ENCODE assay signal across 29 cellular contexts in genomic region chr2:209411296-209411695, GRCh38. TPM values are rescaled to one million over a fixed set of nuclear protein-coding genes. Genes with fewer than 3 reads are reported as not detected.
DNase-seq lines count a peak whose midpoint lies in the region; ATAC-seq, FAIRE-seq and TF ChIP-seq lines count a peak whose summit lies in the region.
"Had no signal": no experiment of that assay in that cellular context is flagged by ENCODE, and none has a peak within 500 bp of the region (broad histone marks: within the 10 kb centered on the region; RNA-seq: fewer than 3 reads in every experiment).

No MANE protein-coding gene starts in this region.

- H3K27ac ChIP-seq in endothelial cell of umbilical vein (ENCODE audit: insufficient read depth, low read depth, low read length), result no peak overlapping the region
- H3K27ac ChIP-seq in foreskin keratinocyte, result no peak overlapping the region
- H3K27ac ChIP-seq: 22Rv1, BLaER1 had no signal

- no peak for TF ChIP-seq POLR2A in endothelial cell of umbilical vein (IDR thresholded peaks at IDR 0.05; ENCODE audit: low read depth, low read length)

- no peak overlapping the region for H3K4me2 ChIP-seq in endothelial cell of umbilical vein (ENCODE audit: insufficient read depth, low read length)
- H3K4me2 ChIP-seq: BLaER1 had no signal

- ATAC-seq in foreskin keratinocyte, result peak; percentile 74
- ATAC-seq in GM19035 (IDR thresholded peaks at IDR 0.05; ENCODE audit: unreplicated experiment), result no peak
- ATAC-seq in mucosa of descending colon, result no peak
- ATAC-seq in GM19452 (IDR thresholded peaks at IDR 0.05; ENCODE audit: unreplicated experiment), result no peak
- ATAC-seq: GM12878 had no signal

- H3K36me3 ChIP-seq in bronchial epithelial cell (ENCODE audit: control insufficient read depth, insufficient read depth, low read length) (no peaks in the 10 kb centered on the region), endothelial cell of umbilical vein (ENCODE audit: control insufficient read depth in 2 of 2, extremely low read depth in 1 of 2, insufficient read depth in 2 of 2, low read length in 2 of 2) (no peaks in the 10 kb centered on the region), mucosa of descending colon (ENCODE audit: low read depth) (no peaks in the 10 kb centered on the region)
- H3K36me3 ChIP-seq: BE2C, BLaER1 had no signal

- intact Hi-C loops in endothelial cell of umbilical vein (cut with micrococcal nuclease) (no loop called here), mucosa of descending colon (cut with DNase I, micrococcal nuclease) (no loop called here)

- BruUV-seq in endothelial cell of umbilical vein (replicated peaks; lab: Mats Ljungman, UMichigan), result no TSS peak

- H3K27me3 ChIP-seq in bronchial epithelial cell (ENCODE audit: control insufficient read depth, insufficient read depth, low read length), result no peaks in the 10 kb centered on the region
- no peaks in the 10 kb centered on the region for H3K27me3 ChIP-seq in endothelial cell of umbilical vein (ENCODE audit: control insufficient read depth in 2 of 2, insufficient read depth in 2 of 2, low read length in 2 of 2)
- H3K27me3 ChIP-seq in foreskin keratinocyte, result no peaks in the 10 kb centered on the region
- H3K27me3 ChIP-seq: BE2C, BLaER1 had no signal

- no peak for TF ChIP-seq CTCF in bronchial epithelial cell (IDR thresholded peaks at IDR 0.05; ENCODE audit: insufficient read depth, low read length, severe bottlenecking)
- TF ChIP-seq CTCF in endothelial cell of umbilical vein (IDR thresholded peaks at IDR 0.05; ENCODE audit: extremely low read depth in 1 of 2, insufficient read depth in 1 of 2, low read depth in 1 of 2, low read length in 2 of 2), result no peak
- TF ChIP-seq CTCF in foreskin keratinocyte (conservative IDR thresholded peaks at IDR 0.05), result no peak
- TF ChIP-seq CTCF in mucosa of descending colon (IDR thresholded peaks at IDR 0.05), result no peak

- no peak overlapping the region for H2AFZ ChIP-seq in endothelial cell of umbilical vein (ENCODE audit: low read depth, low read length)

- DNase-seq in bronchial epithelial cell (ENCODE audit: low read depth) (peak; percentile 64), endothelial cell of umbilical vein (ENCODE audit: low read depth, low spot score) (no peak), foreskin keratinocyte (peak in 1 of 2 donors; percentile 25), mucosa of descending colon (no peak), ecto neural progenitor cell (ENCODE audit: low spot score) (no peak)
- DNase-seq: ACHN; BE2C; C1 segment of cervical spinal cord; CD4-positive, alpha-beta memory T cell; CD4-positive, CD25-positive, alpha-beta regulatory T cell; CD8-positive, alpha-beta memory T cell; COR-L47; DMS 273 treated with DMSO at 0.1 percent for 48 hours; DMS153; DMS53; DMS79; DND-41; GDM1 had no signal

- H3K9me1 ChIP-seq in endothelial cell of umbilical vein (replicated peaks; ENCODE audit: control insufficient read depth, extremely low read depth, insufficient read depth, low read length), result no peaks in the 10 kb centered on the region

- POLR2A ChIA-PET in endothelial cell of umbilical vein (lab: Charles Lee), result no interaction called here

- CTCF ChIA-PET in endothelial cell of umbilical vein (lab: Charles Lee), result no interaction called here

- no peak overlapping the region for H3K9ac ChIP-seq in endothelial cell of umbilical vein (replicated peaks; ENCODE audit: extremely low read depth, insufficient read depth, low read length)
- H3K9ac ChIP-seq: BLaER1 had no signal

- dilution Hi-C loops in endothelial cell of umbilical vein (cut with MboI; ENCODE audit: extremely low pct_ligation_motif_present, low sequenced_read_pairs), result no loop called here

- no peaks in the 10 kb centered on the region for H4K20me1 ChIP-seq in endothelial cell of umbilical vein (replicated peaks; ENCODE audit: control insufficient read depth, extremely low read depth, insufficient read depth, low read length)
- H4K20me1 ChIP-seq: BLaER1 had no signal

- H3K79me2 ChIP-seq in endothelial cell of umbilical vein (ENCODE audit: control insufficient read depth, insufficient read depth, low read length), result no peaks in the 10 kb centered on the region

- peak; percentile 9 for FAIRE-seq in A204.1 (lab: Jason Lieb, UNC)
- no peak for FAIRE-seq in bronchial epithelial cell (lab: Jason Lieb, UNC)
- FAIRE-seq in endothelial cell of umbilical vein (lab: Jason Lieb, UNC), result no peak
- FAIRE-seq: GM12878, GM12892, GM18507, GM19239 had no signal

- no peaks in the 10 kb centered on the region for H3K4me1 ChIP-seq in endothelial cell of umbilical vein (ENCODE audit: control insufficient read depth, extremely low read depth, insufficient read depth, low read length)
- peaks cover 4% of the 10 kb centered on the region for H3K4me1 ChIP-seq in foreskin keratinocyte
- no peaks in the 10 kb centered on the region for H3K4me1 ChIP-seq in mucosa of descending colon (ENCODE audit: low read depth)
- H3K4me1 ChIP-seq: BE2C, BLaER1 had no signal

- H3K4me3 ChIP-seq in bronchial epithelial cell (ENCODE audit: low read depth, low read length) (no peak overlapping the region), endothelial cell of umbilical vein (replicated peaks in 1 of 3; ENCODE audit: insufficient read depth in 1 of 3, low read depth in 1 of 3, low read length in 3 of 3) (no peak overlapping the region), mucosa of descending colon (no peak overlapping the region)
- H3K4me3 ChIP-seq: BLaER1, GM12878 had no signal

- H3K9me3 ChIP-seq in endothelial cell of umbilical vein (replicated peaks; ENCODE audit: control insufficient read depth, insufficient read depth, low read length) (no peaks in the 10 kb centered on the region), mucosa of descending colon (no peaks in the 10 kb centered on the region)
- H3K9me3 ChIP-seq: BE2C, BLaER1 had no signal

TF ChIP-seq in endothelial cell of umbilical vein, 7 proteins besides CTCF, POLR2A, EP300 and RAD21:
- TF ChIP-seq FOS (IDR thresholded peaks at IDR 0.05; ENCODE audit: borderline replicate concordance, insufficient read depth, low read length) (peak; percentile 6), MYC (IDR thresholded peaks at IDR 0.05; ENCODE audit: low read depth, low read length) (no peak)

RNA-seq across cellular contexts. Expression of gene MAP2, which starts 12.6 kb away (rescaled TPM):
- total RNA-seq in bronchial epithelial cell (8.2 and 33.7 TPM in 2 replicates), endothelial cell of umbilical vein (46.1 and 61.2 TPM in 2 replicates), foreskin keratinocyte (7.4 and 9.1 TPM in 2 replicates), mucosa of descending colon (1 to 10 TPM; 2.3 to 8.4 (median 2.5) TPM)
- polyA plus RNA-seq in endothelial cell of umbilical vein (19.3 and 19.4 TPM in 2 replicates), foreskin keratinocyte (3.1 and 3.6 TPM in 2 replicates)
- polyA plus RNA-seq in endothelial cell of umbilical vein (2011; cell fraction: cytosol; rRNA removed), result 13.9 and 16.4 TPM in 2 replicates
- 38.3 and 47.6 TPM in 2 replicates for polyA plus RNA-seq in endothelial cell of umbilical vein (2011; cell fraction: nucleus; rRNA removed)
- 6.8 and 11.9 TPM in 2 replicates for polyA plus RNA-seq in endothelial cell of umbilical vein (2012)
- 64.2 and 75.5 TPM in 2 replicates for polyA minus RNA-seq in endothelial cell of umbilical vein
- 1.4 TPM for polyA minus RNA-seq in endothelial cell of umbilical vein (2011; cell fraction: cytosol; rRNA and poly(A)+ RNA removed)
- polyA minus RNA-seq in endothelial cell of umbilical vein (2011; cell fraction: nucleus; rRNA and poly(A)+ RNA removed), result 95.7 and 106 TPM in 2 replicates
- total RNA-seq: CD4-positive, CD25-positive, alpha-beta regulatory T cell; CD8-positive, alpha-beta memory T cell; G401; GM12878 had no signal
- polyA plus RNA-seq: CD14-positive monocyte had no signal
